1 cellular context compared by ENCODE assay signal in the genomic region with DNA sequence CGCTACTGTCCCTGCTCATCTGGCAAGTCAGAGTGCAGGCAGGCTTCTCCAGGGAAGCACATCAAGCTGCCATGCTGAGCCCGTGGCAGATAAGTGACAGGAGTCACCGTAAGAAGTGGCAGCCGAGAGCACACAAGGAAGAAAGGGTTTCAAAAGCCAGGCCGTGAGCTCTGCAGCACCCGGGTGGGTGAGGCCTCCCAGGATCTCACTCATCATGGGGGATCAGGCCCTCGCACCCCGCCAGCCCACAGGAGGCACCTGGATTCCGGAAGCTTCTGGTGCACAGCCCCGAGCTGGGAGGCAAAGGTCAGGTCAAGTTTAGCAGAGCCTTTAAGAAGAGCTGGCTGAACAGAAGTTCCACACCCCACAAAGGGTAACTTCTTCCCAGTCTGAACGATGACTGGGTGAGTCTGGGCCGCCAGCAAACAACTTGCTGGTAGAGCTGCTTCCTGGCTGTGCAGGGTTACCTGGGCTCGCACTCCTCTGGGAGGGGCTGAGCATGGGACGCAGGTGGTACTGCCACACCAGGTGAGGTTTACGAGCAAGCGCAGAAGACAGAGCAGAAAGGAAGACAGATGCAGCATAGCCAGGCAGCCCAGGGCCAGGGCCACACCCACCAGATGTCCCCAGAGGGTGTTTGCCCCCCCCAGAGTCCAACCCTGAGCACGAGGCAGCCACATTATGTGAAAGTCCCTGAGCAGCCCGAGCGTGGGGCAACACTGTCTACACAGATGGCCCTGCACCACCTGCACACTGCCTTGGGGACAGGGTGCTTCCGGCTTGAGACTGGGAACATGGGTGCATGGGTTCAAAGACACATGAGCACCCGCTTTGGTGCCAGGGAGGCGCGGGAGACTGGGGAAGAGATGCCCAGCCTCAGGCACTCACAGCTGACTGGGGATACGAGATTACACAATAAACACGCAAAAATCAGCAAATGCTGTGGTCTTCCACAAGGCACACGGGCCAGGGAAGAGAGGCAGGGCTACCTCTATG.
TF ChIP-seq lines count a peak whose summit lies in the region.

No MANE protein-coding gene starts in this region.

TF ChIP-seq in K562, 482 proteins besides CTCF, POLR2A, EP300 and RAD21:
- no peak for TF ChIP-seq SOX6 (IDR thresholded peaks at IDR 0.05)
- TF ChIP-seq HNRNPK (IDR thresholded peaks at IDR 0.05; ENCODE audit: low read depth, low read length, poor library complexity, severe bottlenecking): no peak
- TF ChIP-seq ATF1 (CRISPR knock-in tag; IDR thresholded peaks at IDR 0.05): no peak
- TF ChIP-seq ATF1 (tag; IDR thresholded peaks at IDR 0.05): no peak
- TF ChIP-seq POLR2G (IDR thresholded peaks at IDR 0.05; ENCODE audit: low read depth, low read length): 0 out of 2 replicates have a peak, but pooled peaks have one; percentile 25
- no peak for TF ChIP-seq HLTF (IDR thresholded peaks at IDR 0.05)
- 0 out of 2 replicates have a peak, but pooled peaks have one; percentile 17 for TF ChIP-seq RBFOX2 (IDR thresholded peaks at IDR 0.05; ENCODE audit: low read depth, low read length)
